Comparison of ENCODE assay signal across 34 cellular contexts in genomic region chr2:125371867-125372266, GRCh38.
"Had no signal": no experiment of that assay in that cellular context is flagged by ENCODE, and none has a peak within 500 bp of the region (broad histone marks: within the 10 kb centered on the region; RNA-seq: fewer than 3 reads in every experiment).

No MANE protein-coding gene starts in this region.

- FAIRE-seq: RCC 7860 had no signal

- H3K4me3 ChIP-seq: PC-9 had no signal

- H3K4me3 Mint-ChIP-seq: activated CD4-positive, alpha-beta memory T cell treated with anti-CD3 and anti-CD28 coated beads, Interleukin-2, amount 10 ng/mL, durations not matched to agents 7 days and 5 days; activated CD8-positive, alpha-beta memory T cell treated with anti-CD3 and anti-CD28 coated beads, Interleukin-2, amount 10 ng/mL, durations not matched to agents 7 days and 5 days; activated naive CD4-positive, alpha-beta T cell treated with anti-CD3 and anti-CD28 coated beads, Interleukin-2, amount 10 ng/mL, durations not matched to agents 7 days and 5 days; activated naive CD8-positive, alpha-beta T cell; activated naive CD8-positive, alpha-beta T cell treated with anti-CD3 and anti-CD28 coated beads, Interleukin-2, amount 50 U/mL, for 24 hours; brain had no signal

- H3K27ac Mint-ChIP-seq: activated CD4-positive, alpha-beta memory T cell treated with anti-CD3 and anti-CD28 coated beads, Interleukin-2, amount 10 ng/mL, durations not matched to agents 7 days and 5 days; activated CD8-positive, alpha-beta memory T cell treated with anti-CD3 and anti-CD28 coated beads, Interleukin-2, amount 10 ng/mL, durations not matched to agents 7 days and 5 days; activated naive CD4-positive, alpha-beta T cell treated with anti-CD3 and anti-CD28 coated beads, Interleukin-2, amount 10 ng/mL, durations not matched to agents 7 days and 5 days; activated naive CD8-positive, alpha-beta T cell; activated naive CD8-positive, alpha-beta T cell treated with anti-CD3 and anti-CD28 coated beads, Interleukin-2, amount 50 U/mL, for 24 hours; brain had no signal

- H3K36me3 ChIP-seq: WERI-Rb-1 had no signal

- DNase-seq: activated CD4-positive, alpha-beta memory T cell treated with anti-CD3 and anti-CD28 coated beads, Interleukin-2, amount 10 ng/mL, durations not matched to agents 7 days and 5 days; activated CD4-positive, alpha-beta T cell treated with anti-CD3 and anti-CD28 coated beads for 1 hour; activated CD4-positive, alpha-beta T cell treated with anti-CD3 and anti-CD28 coated beads for 48 hours; activated CD4-positive, CD25-positive, alpha-beta regulatory T cell; activated CD8-positive, alpha-beta memory T cell treated with anti-CD3 and anti-CD28 coated beads for 24 hours; activated CD8-positive, alpha-beta memory T cell treated with anti-CD3 and anti-CD28 coated beads, Interleukin-2, amount 10 ng/mL, durations not matched to agents 7 days and 5 days; activated CD8-positive, alpha-beta memory T cell treated with anti-CD3 and anti-CD28 coated beads, Interleukin-2, amount 50 U/mL, for 48 hours; activated effector memory CD4-positive, alpha-beta T cell treated with Interleukin-2 at 50 U/mL for 16 hours; activated naive CD4-positive, alpha-beta T cell treated with anti-CD3 and anti-CD28 coated beads, Interleukin-2, amount 10 ng/mL, durations not matched to agents 7 days and 5 days; activated naive CD8-positive, alpha-beta T cell treated with anti-CD3 and anti-CD28 coated beads, Interleukin-2, amount 50 U/mL, for 24 hours; activated T-cell treated with anti-CD3 and anti-CD28 coated beads, Interleukin-2, amount 50 U/mL, for 48 hours; anterior cingulate cortex; central memory CD4-positive, alpha-beta T cell; NCI-H1048; NCI-H1105 treated with DMSO at 0.1 percent for 48 hours; NCI-H1436; NCI-H1694; NCI-H1930; NCI-H2081 treated with DMSO at 0.1 percent for 48 hours; NCI-H226; NCI-H524 treated with DMSO at 0.1 percent for 48 hours; NK-92 treated with Interleukin-12 subunit alpha and Interleukin-12 subunit beta, amount 100 ng/mL, for 24 hours; PC-9; SIG-M5; T-helper 1 cell; T-helper 2 cell; T-helper 9 cell; WERI-Rb-1 had no signal

- H3K36me3 Mint-ChIP-seq: activated CD8-positive, alpha-beta memory T cell treated with anti-CD3 and anti-CD28 coated beads, Interleukin-2, amount 10 ng/mL, durations not matched to agents 7 days and 5 days; activated naive CD4-positive, alpha-beta T cell treated with anti-CD3 and anti-CD28 coated beads, Interleukin-2, amount 10 ng/mL, durations not matched to agents 7 days and 5 days; activated naive CD8-positive, alpha-beta T cell; brain had no signal

- H3K27ac ChIP-seq: PC-9, RWPE1, WERI-Rb-1 had no signal

- H3K4me2 ChIP-seq: PC-9 had no signal

- H2AFZ ChIP-seq: PC-9 had no signal

- H3K4me1 Mint-ChIP-seq: activated CD4-positive, alpha-beta memory T cell treated with anti-CD3 and anti-CD28 coated beads, Interleukin-2, amount 10 ng/mL, durations not matched to agents 7 days and 5 days; activated CD8-positive, alpha-beta memory T cell treated with anti-CD3 and anti-CD28 coated beads, Interleukin-2, amount 10 ng/mL, durations not matched to agents 7 days and 5 days; activated naive CD4-positive, alpha-beta T cell treated with anti-CD3 and anti-CD28 coated beads, Interleukin-2, amount 10 ng/mL, durations not matched to agents 7 days and 5 days; activated naive CD8-positive, alpha-beta T cell treated with anti-CD3 and anti-CD28 coated beads, Interleukin-2, amount 50 U/mL, for 24 hours; brain had no signal

- H3K27me3 Mint-ChIP-seq: activated CD4-positive, alpha-beta memory T cell treated with anti-CD3 and anti-CD28 coated beads, Interleukin-2, amount 10 ng/mL, durations not matched to agents 7 days and 5 days; activated CD8-positive, alpha-beta memory T cell treated with anti-CD3 and anti-CD28 coated beads, Interleukin-2, amount 10 ng/mL, durations not matched to agents 7 days and 5 days; activated naive CD4-positive, alpha-beta T cell treated with anti-CD3 and anti-CD28 coated beads, Interleukin-2, amount 10 ng/mL, durations not matched to agents 7 days and 5 days; activated naive CD8-positive, alpha-beta T cell; activated naive CD8-positive, alpha-beta T cell treated with anti-CD3 and anti-CD28 coated beads, Interleukin-2, amount 50 U/mL, for 24 hours had no signal

- ATAC-seq: activated CD8-positive, alpha-beta memory T cell treated with anti-CD3 and anti-CD28 coated beads, Interleukin-2, amount 10 ng/mL, durations not matched to agents 7 days and 5 days; activated naive CD8-positive, alpha-beta T cell treated with anti-CD3 and anti-CD28 coated beads, Interleukin-2, amount 50 U/mL, for 24 hours; Right ventricle myocardium inferior; SK-N-SH treated with all-trans-retinoic acid at 6 μM for 48 hours had no signal
